Comparison of ENCODE assay signal across 14 cellular contexts in the genomic region with DNA sequence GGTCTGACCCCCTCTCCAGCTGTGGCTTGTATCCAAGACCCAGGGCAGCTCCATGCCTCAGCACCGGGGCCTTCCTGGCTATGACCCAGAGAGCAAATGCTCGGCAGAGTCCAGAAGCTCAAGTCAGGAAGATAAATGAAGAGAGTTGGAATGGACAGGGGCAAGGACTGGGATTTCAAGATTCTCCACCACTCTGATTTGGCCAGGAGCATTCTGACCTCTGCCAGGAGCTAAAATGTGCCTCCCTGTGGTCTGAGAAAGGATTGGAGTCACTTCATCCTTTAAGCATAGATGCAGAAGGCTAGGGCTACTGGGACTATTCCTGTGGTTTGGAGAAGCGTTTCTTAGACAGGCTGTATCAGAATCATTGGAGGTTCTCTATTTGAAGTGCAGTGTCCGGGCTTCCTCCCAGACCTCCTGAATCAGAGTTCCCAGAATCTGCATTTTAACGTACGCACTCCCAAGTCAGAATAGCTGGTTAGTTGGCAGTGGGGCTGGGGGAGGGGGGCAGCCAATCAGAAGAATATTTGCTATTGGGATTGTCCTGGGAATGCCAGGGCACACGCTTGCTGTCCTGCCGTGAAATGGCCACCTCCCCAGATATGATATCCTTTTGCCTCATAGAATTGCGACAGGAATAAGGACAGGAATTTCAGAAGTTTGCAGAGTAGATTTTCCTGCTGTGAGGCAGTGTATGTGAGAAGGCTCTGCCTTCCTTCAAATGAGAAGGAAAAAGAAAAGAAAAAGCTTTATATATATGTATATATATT. TPM values are rescaled to one million over a fixed set of nuclear protein-coding genes. Genes with fewer than 3 reads are reported as not detected.
A peak's percentile ranks its signal among the peaks of the same experiment; 100 is the strongest.
DNase-seq lines count a peak whose midpoint lies in the region; ATAC-seq and TF ChIP-seq lines count a peak whose summit lies in the region.
"Had no signal": no experiment of that assay in that cellular context is flagged by ENCODE, and none has a peak within 500 bp of the region (broad histone marks: within the 10 kb centered on the region; RNA-seq: fewer than 3 reads in every experiment).

No MANE protein-coding gene starts in this region.

- TF ChIP-seq CTCF in AG09309 (IDR thresholded peaks at IDR 0.05; ENCODE audit: control insufficient read depth, insufficient read depth, low read depth, low read length, missing control alignments), result peak; percentile 26
- no peak for TF ChIP-seq CTCF in dorsolateral prefrontal cortex (IDR thresholded peaks at IDR 0.05 in 54 of 56, conservative IDR thresholded peaks at IDR 0.05 in 2 of 56; ENCODE audit: low read depth in 1 of 56, partially characterized antibody in 56 of 56)
- TF ChIP-seq CTCF in osteocyte (IDR thresholded peaks at IDR 0.05), result peak; percentile 47
- no peak for TF ChIP-seq CTCF in mucosa of descending colon (IDR thresholded peaks at IDR 0.05)

- peaks cover 84% of the 10 kb centered on the region for H3K4me1 Mint-ChIP-seq in osteocyte (ENCODE audit: unreplicated experiment)
- H3K4me1 Mint-ChIP-seq: activated naive CD4-positive, alpha-beta T cell treated with anti-CD3 and anti-CD28 coated beads, Interleukin-2, amount 50 U/mL, for 24 hours; stimulated activated naive CD8-positive, alpha-beta T cell treated with anti-CD3 and anti-CD28 coated beads, Interleukin-15, amount 100 ng/mL, for 72 hours had no signal

- H3K4me3 ChIP-seq in AG09309 (ENCODE audit: control insufficient read depth, low read depth, low read length), result no peak overlapping the region
- no peak overlapping the region for H3K4me3 ChIP-seq in dorsolateral prefrontal cortex
- no peak overlapping the region for H3K4me3 ChIP-seq in mucosa of descending colon

- peak overlapping the region in 38 of 59 donors; percentile 2 to 69 (median 42) for H3K27ac ChIP-seq in dorsolateral prefrontal cortex

- intact Hi-C loops in dorsolateral prefrontal cortex (cut with DNase I) (no loop called here), mucosa of descending colon (cut with DNase I, micrococcal nuclease) (no loop called here)

- ATAC-seq in HG03039 (IDR thresholded peaks at IDR 0.05; ENCODE audit: unreplicated experiment) (no peak), mucosa of descending colon (no peak)
- ATAC-seq: CD8-positive, alpha-beta T cell; natural killer cell; stimulated activated naive CD8-positive, alpha-beta T cell treated with anti-CD3 and anti-CD28 coated beads, Interleukin-15, amount 100 ng/mL, for 72 hours had no signal

- no peaks in the 10 kb centered on the region for H3K36me3 Mint-ChIP-seq in osteocyte (ENCODE audit: unreplicated experiment)
- H3K36me3 Mint-ChIP-seq: activated naive CD4-positive, alpha-beta T cell treated with anti-CD3 and anti-CD28 coated beads, Interleukin-2, amount 50 U/mL, for 24 hours; CD8-positive, alpha-beta T cell; natural killer cell had no signal

- no peak for DNase-seq in AG09309 (ENCODE audit: low read depth)
- DNase-seq in NCI-H226, result peak; percentile 40
- no peak for DNase-seq in dorsolateral prefrontal cortex
- DNase-seq in osteocyte (ENCODE audit: extremely low spot score, unreplicated experiment), result no peak
- no peak for DNase-seq in RPMI8226
- no peak for DNase-seq in LoVo (ENCODE audit: low spot score)
- no peak for DNase-seq in mucosa of descending colon
- DNase-seq: CD8-positive, alpha-beta T cell; natural killer cell; NCI-H510A; stimulated activated CD4-positive, alpha-beta T cell treated with anti-CD3 and anti-CD28 coated beads, Interleukin-1b, Interleukin-23, amount 100 ng/mL, for 48 hours; stimulated activated naive CD8-positive, alpha-beta T cell treated with anti-CD3 and anti-CD28 coated beads, Interleukin-15, amount 100 ng/mL, for 72 hours had no signal

- no peaks in the 10 kb centered on the region for H3K9me3 Mint-ChIP-seq in osteocyte (ENCODE audit: unreplicated experiment)
- H3K9me3 Mint-ChIP-seq: activated naive CD4-positive, alpha-beta T cell treated with anti-CD3 and anti-CD28 coated beads, Interleukin-2, amount 50 U/mL, for 24 hours; CD8-positive, alpha-beta T cell; natural killer cell; stimulated activated naive CD8-positive, alpha-beta T cell treated with anti-CD3 and anti-CD28 coated beads, Interleukin-15, amount 100 ng/mL, for 72 hours had no signal

- H3K27me3 ChIP-seq in dorsolateral prefrontal cortex, result no peaks in the 10 kb centered on the region

- H3K27me3 Mint-ChIP-seq in osteocyte (ENCODE audit: unreplicated experiment), result no peaks in the 10 kb centered on the region
- H3K27me3 Mint-ChIP-seq: activated naive CD4-positive, alpha-beta T cell treated with anti-CD3 and anti-CD28 coated beads, Interleukin-2, amount 50 U/mL, for 24 hours had no signal

- H3K27ac Mint-ChIP-seq in osteocyte (ENCODE audit: unreplicated experiment), result peak overlapping the region; percentile 97
- H3K27ac Mint-ChIP-seq: activated naive CD4-positive, alpha-beta T cell treated with anti-CD3 and anti-CD28 coated beads, Interleukin-2, amount 50 U/mL, for 24 hours; CD8-positive, alpha-beta T cell; natural killer cell; stimulated activated naive CD8-positive, alpha-beta T cell treated with anti-CD3 and anti-CD28 coated beads, Interleukin-15, amount 100 ng/mL, for 72 hours had no signal

- H3K36me3 ChIP-seq in mucosa of descending colon (ENCODE audit: low read depth), result no peaks in the 10 kb centered on the region

- no peaks in the 10 kb centered on the region for H3K9me3 ChIP-seq in mucosa of descending colon

- H3K4me1 ChIP-seq in mucosa of descending colon (ENCODE audit: low read depth), result no peaks in the 10 kb centered on the region

- peak overlapping the region; percentile 49 for H3K4me3 Mint-ChIP-seq in osteocyte (ENCODE audit: unreplicated experiment)
- H3K4me3 Mint-ChIP-seq: activated naive CD4-positive, alpha-beta T cell treated with anti-CD3 and anti-CD28 coated beads, Interleukin-2, amount 50 U/mL, for 24 hours; CD8-positive, alpha-beta T cell; natural killer cell; stimulated activated naive CD8-positive, alpha-beta T cell treated with anti-CD3 and anti-CD28 coated beads, Interleukin-15, amount 100 ng/mL, for 72 hours had no signal

RNA-seq across cellular contexts. Expression of a gene that starts 57.4 kb away (rescaled TPM):
- total RNA-seq in dorsolateral prefrontal cortex (10 to 100 TPM in 74 of 120 experiments, 1 to 10 TPM in 46; 2.4 to 22.9 (median 10.8) TPM), osteocyte (28.6 and 30.3 TPM in 2 replicates), mucosa of descending colon (10 to 100 TPM in 2 of 3 donors, 1 to 10 TPM in 1; 8.3 to 16.7 (median 10.3) TPM)
- total RNA-seq: CD8-positive, alpha-beta T cell; natural killer cell had no signal

Comparison
In these comparisons a context has a peak if more than half of its experiments do, and no peak if none do; other contexts are left out.
1. CTCF ChIP-seq: peak in AG09309 (single experiment) and osteocyte (single experiment); none in dorsolateral prefrontal cortex (0 of 56) and mucosa of descending colon (single experiment).